21 cellular contexts compared by ENCODE assay signal in genomic region chr9:114130624-114131277, GRCh38. TPM values are rescaled to one million over a fixed set of nuclear protein-coding genes. Genes with fewer than 3 reads are reported as not detected.
DNase-seq lines count a peak whose midpoint lies in the region; ATAC-seq and TF ChIP-seq lines count a peak whose summit lies in the region.
"Had no signal": no experiment of that assay in that cellular context is flagged by ENCODE, and none has a peak within 500 bp of the region (broad histone marks: within the 10 kb centered on the region; RNA-seq: fewer than 3 reads in every experiment).

No MANE protein-coding gene starts in this region.

- peaks cover 2% of the 10 kb centered on the region for H3K4me1 Mint-ChIP-seq in CD14-positive monocyte
- H3K4me1 Mint-ChIP-seq: CD4-positive, alpha-beta memory T cell had no signal

- H3K27me3 ChIP-seq in liver (ENCODE audit: control insufficient read depth in 4 of 4, insufficient read depth in 4 of 4, low read length in 3 of 4) = no peaks in the 10 kb centered on the region

- WGBS in liver = 42% methylated on average over 4 of the region's 4 CpGs

- H3K36me3 ChIP-seq in liver (ENCODE audit: control insufficient read depth in 4 of 4, insufficient read depth in 3 of 4, low read depth in 1 of 4, low read length in 3 of 4) = no peaks in the 10 kb centered on the region

- peak; percentile 42 for ATAC-seq in Right ventricle myocardium inferior
- peak; percentile 69 for ATAC-seq in left ventricle myocardium superior
- no peak for ATAC-seq in SK-N-SH treated with all-trans-retinoic acid at 6 μM for 48 hours
- ATAC-seq: A549, HCT116 had no signal

- H3K36me3 Mint-ChIP-seq in CD14-positive monocyte = no peaks in the 10 kb centered on the region
- H3K36me3 Mint-ChIP-seq: CD4-positive, alpha-beta memory T cell had no signal

- H3K27ac Mint-ChIP-seq in CD14-positive monocyte = no peak overlapping the region
- H3K27ac Mint-ChIP-seq: CD4-positive, alpha-beta memory T cell; GM23338; HFFc6 had no signal

- H3K4me1 ChIP-seq in liver (ENCODE audit: control insufficient read depth in 4 of 4, insufficient read depth in 4 of 4, low read length in 3 of 4) = peaks cover 11 to 23% (median 17%) of the 10 kb centered on the region in 4 donors
- H3K4me1 ChIP-seq: A549 had no signal

- no peak overlapping the region for H3K4me3 Mint-ChIP-seq in CD14-positive monocyte
- H3K4me3 Mint-ChIP-seq: CD4-positive, alpha-beta memory T cell; GM23338; HFFc6 had no signal

- H3K9me3 ChIP-seq in liver (ENCODE audit: control insufficient read depth in 4 of 4, low read length in 3 of 4) = no peaks in the 10 kb centered on the region

- TF ChIP-seq CTCF in liver (IDR thresholded peaks at IDR 0.05; ENCODE audit: low read depth, low read length, missing input control) (no peak), CD14-positive monocyte (IDR thresholded peaks at IDR 0.05) (no peak)

- no peak overlapping the region for H3K4me3 ChIP-seq in liver (ENCODE audit: low read depth in 1 of 3, low read length in 3 of 3)
- H3K4me3 ChIP-seq: A549, GM23338 had no signal

- DNase-seq in Right ventricle myocardium inferior (ENCODE audit: missing footprints) (no peak), cardiac septum (ENCODE audit: low spot score) (no peak), left ventricle myocardium superior (no peak), pons (ENCODE audit: low spot score) (peak; percentile 25), CD14-positive monocyte (ENCODE audit: low spot score) (no peak)
- DNase-seq: AML-193; CD4-positive, alpha-beta memory T cell; DMS153; DMS79; GDM1; HFFc6 had no signal

- no peak overlapping the region for H3K9ac ChIP-seq in liver (ENCODE audit: low read depth in 1 of 2, low read length in 2 of 2)

- H3K27me3 Mint-ChIP-seq in CD14-positive monocyte (ENCODE audit: low read depth in 3 of 3) = peaks cover 7 to 18% (median 15%) of the 10 kb centered on the region in 3 donors

- intact Hi-C loops in Right ventricle myocardium inferior (cut with DNase I) (no loop called here), cardiac septum (cut with DNase I) (no loop called here), left ventricle myocardium superior (cut with micrococcal nuclease) (no loop called here), CD14-positive monocyte (cut with micrococcal nuclease) (no loop called here)

- TF ChIP-seq RAD21 in liver (IDR thresholded peaks at IDR 0.05) = peak in 1 of 2 donors; percentile 8

- H3K9me3 Mint-ChIP-seq in CD14-positive monocyte = peaks cover 7 to 16% (median 15%) of the 10 kb centered on the region in 7 donors
- H3K9me3 Mint-ChIP-seq: GM23338 had no signal

- peak overlapping the region; percentile 15 to 76 for H3K27ac ChIP-seq in liver (ENCODE audit: low read depth in 1 of 2, low read length in 2 of 2)
- H3K27ac ChIP-seq: 22Rv1, A549, C4-2B, HL-60 had no signal

TF ChIP-seq in liver, 16 proteins besides CTCF, POLR2A, EP300 and RAD21 (continues in another document):
- TF ChIP-seq HNF4A (conservative IDR thresholded peaks at IDR 0.05) (peak; percentile 74 to 86), NR2F2 (IDR thresholded peaks at IDR 0.05) (peak; percentile 46), GABPA (IDR thresholded peaks at IDR 0.05 in 1 of 2, conservative IDR thresholded peaks at IDR 0.05 in 1 of 2) (no peak), RXRA (IDR thresholded peaks at IDR 0.05) (peak; percentile 63 to 86)
- TF ChIP-seq, protein P1, sequence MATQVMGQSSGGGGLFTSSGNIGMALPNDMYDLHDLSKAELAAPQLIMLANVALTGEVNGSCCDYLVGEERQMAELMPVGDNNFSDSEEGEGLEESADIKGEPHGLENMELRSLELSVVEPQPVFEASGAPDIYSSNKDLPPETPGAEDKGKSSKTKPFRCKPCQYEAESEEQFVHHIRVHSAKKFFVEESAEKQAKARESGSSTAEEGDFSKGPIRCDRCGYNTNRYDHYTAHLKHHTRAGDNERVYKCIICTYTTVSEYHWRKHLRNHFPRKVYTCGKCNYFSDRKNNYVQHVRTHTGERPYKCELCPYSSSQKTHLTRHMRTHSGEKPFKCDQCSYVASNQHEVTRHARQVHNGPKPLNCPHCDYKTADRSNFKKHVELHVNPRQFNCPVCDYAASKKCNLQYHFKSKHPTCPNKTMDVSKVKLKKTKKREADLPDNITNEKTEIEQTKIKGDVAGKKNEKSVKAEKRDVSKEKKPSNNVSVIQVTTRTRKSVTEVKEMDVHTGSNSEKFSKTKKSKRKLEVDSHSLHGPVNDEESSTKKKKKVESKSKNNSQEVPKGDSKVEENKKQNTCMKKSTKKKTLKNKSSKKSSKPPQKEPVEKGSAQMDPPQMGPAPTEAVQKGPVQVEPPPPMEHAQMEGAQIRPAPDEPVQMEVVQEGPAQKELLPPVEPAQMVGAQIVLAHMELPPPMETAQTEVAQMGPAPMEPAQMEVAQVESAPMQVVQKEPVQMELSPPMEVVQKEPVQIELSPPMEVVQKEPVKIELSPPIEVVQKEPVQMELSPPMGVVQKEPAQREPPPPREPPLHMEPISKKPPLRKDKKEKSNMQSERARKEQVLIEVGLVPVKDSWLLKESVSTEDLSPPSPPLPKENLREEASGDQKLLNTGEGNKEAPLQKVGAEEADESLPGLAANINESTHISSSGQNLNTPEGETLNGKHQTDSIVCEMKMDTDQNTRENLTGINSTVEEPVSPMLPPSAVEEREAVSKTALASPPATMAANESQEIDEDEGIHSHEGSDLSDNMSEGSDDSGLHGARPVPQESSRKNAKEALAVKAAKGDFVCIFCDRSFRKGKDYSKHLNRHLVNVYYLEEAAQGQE (IDR thresholded peaks at IDR 0.05) = peak; percentile 19
- TF ChIP-seq, protein P2, sequence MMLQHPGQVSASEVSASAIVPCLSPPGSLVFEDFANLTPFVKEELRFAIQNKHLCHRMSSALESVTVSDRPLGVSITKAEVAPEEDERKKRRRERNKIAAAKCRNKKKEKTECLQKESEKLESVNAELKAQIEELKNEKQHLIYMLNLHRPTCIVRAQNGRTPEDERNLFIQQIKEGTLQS (IDR thresholded peaks at IDR 0.05) = peak; percentile 18

TF ChIP-seq in SK-N-SH treated with all-trans-retinoic acid at 6 μM for 48 hours, 23 proteins besides CTCF, POLR2A, EP300 and RAD21 (continues in another document):
- no peak for TF ChIP-seq PPARA (CRISPR knock-in tag; IDR thresholded peaks at IDR 0.05; ENCODE audit: borderline replicate concordance)
- TF ChIP-seq CSRNP3 (CRISPR knock-in tag; IDR thresholded peaks at IDR 0.05) = no peak
- TF ChIP-seq, protein P3, sequence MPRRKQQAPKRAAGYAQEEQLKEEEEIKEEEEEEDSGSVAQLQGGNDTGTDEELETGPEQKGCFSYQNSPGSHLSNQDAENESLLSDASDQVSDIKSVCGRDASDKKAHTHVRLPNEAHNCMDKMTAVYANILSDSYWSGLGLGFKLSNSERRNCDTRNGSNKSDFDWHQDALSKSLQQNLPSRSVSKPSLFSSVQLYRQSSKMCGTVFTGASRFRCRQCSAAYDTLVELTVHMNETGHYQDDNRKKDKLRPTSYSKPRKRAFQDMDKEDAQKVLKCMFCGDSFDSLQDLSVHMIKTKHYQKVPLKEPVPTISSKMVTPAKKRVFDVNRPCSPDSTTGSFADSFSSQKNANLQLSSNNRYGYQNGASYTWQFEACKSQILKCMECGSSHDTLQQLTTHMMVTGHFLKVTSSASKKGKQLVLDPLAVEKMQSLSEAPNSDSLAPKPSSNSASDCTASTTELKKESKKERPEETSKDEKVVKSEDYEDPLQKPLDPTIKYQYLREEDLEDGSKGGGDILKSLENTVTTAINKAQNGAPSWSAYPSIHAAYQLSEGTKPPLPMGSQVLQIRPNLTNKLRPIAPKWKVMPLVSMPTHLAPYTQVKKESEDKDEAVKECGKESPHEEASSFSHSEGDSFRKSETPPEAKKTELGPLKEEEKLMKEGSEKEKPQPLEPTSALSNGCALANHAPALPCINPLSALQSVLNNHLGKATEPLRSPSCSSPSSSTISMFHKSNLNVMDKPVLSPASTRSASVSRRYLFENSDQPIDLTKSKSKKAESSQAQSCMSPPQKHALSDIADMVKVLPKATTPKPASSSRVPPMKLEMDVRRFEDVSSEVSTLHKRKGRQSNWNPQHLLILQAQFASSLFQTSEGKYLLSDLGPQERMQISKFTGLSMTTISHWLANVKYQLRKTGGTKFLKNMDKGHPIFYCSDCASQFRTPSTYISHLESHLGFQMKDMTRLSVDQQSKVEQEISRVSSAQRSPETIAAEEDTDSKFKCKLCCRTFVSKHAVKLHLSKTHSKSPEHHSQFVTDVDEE (CRISPR knock-in tag; IDR thresholded peaks at IDR 0.05) = no peak
- TF ChIP-seq ZNF8 (CRISPR knock-in tag; IDR thresholded peaks at IDR 0.05) = no peak
- TF ChIP-seq BACH2 (CRISPR knock-in tag; IDR thresholded peaks at IDR 0.05; ENCODE audit: borderline replicate concordance) = no peak
- TF ChIP-seq ESRRG (CRISPR knock-in tag; IDR thresholded peaks at IDR 0.05) = no peak
- no peak for TF ChIP-seq TCF4 (CRISPR knock-in tag; IDR thresholded peaks at IDR 0.05; ENCODE audit: borderline replicate concordance)
- no peak for TF ChIP-seq CSDC2 (CRISPR knock-in tag; IDR thresholded peaks at IDR 0.05)
- no peak for TF ChIP-seq OSR1 (CRISPR knock-in tag; IDR thresholded peaks at IDR 0.05)
- TF ChIP-seq ARNTL (CRISPR knock-in tag; IDR thresholded peaks at IDR 0.05; ENCODE audit: borderline replicate concordance, low read depth) = no peak
- no peak for TF ChIP-seq ZC3H10 (CRISPR knock-in tag; IDR thresholded peaks at IDR 0.05)

RNA-seq across cellular contexts. Expression of gene COL27A1, which starts 24.6 kb away (rescaled TPM):
- total RNA-seq in Right ventricle myocardium inferior (9.8 TPM), cardiac septum (12.8 TPM), left ventricle myocardium superior (11.0 TPM), liver (10 to 100 TPM; 13.3 to 20.4 TPM)
- polyA plus RNA-seq in liver (10 to 100 TPM in 1 of 2 donors, 1 to 10 TPM in 1; 7.0 to 10.7 TPM), CD14-positive monocyte (not detected)
- polyA plus RNA-seq: CD4-positive, alpha-beta memory T cell had no signal

RNA-seq across cellular contexts. Expression of gene KIF12, which starts 31.7 kb away (rescaled TPM):
- total RNA-seq in Right ventricle myocardium inferior = not detected
- total RNA-seq in cardiac septum = not detected
- not detected for total RNA-seq in left ventricle myocardium superior
- total RNA-seq in liver = 10 to 100 TPM in 1 of 2 donors, 1 to 10 TPM in 1; 3.8 to 11.5 TPM
- polyA plus RNA-seq in liver = 10 to 100 TPM in 1 of 2 donors, 1 to 10 TPM in 1; 2.9 to 11.8 TPM
- not detected for polyA plus RNA-seq in CD14-positive monocyte
- total RNA-seq: CD4-positive, alpha-beta memory T cell; Daoy; HFFc6; HT1080 had no signal
- polyA plus RNA-seq: CD4-positive, alpha-beta memory T cell had no signal

RNA-seq across cellular contexts. Expression of gene AMBP, which starts 52.7 kb away (rescaled TPM):
- total RNA-seq in Right ventricle myocardium inferior (not detected), cardiac septum (not detected), left ventricle myocardium superior (not detected), liver (1,000 to 10,000 TPM; 3,440 to 3,808 TPM)
- polyA plus RNA-seq in liver (1,000 to 10,000 TPM; 5,918 to 6,678 TPM), CD14-positive monocyte (not detected)
- total RNA-seq: CD4-positive, alpha-beta memory T cell; HFFc6 had no signal
- polyA plus RNA-seq: CD4-positive, alpha-beta memory T cell had no signal

Comparison
In these comparisons a context has a peak if more than half of its experiments do, and no peak if none do; other contexts are left out.
1. RNA of gene AMBP, which starts 52.7 kb away (total RNA-seq): 3,440 to 3,808 TPM in liver; not detected in Right ventricle myocardium inferior (single experiment), not detected in cardiac septum (single experiment) and not detected in left ventricle myocardium superior (single experiment); every median in the first group is over 1,000 times any median in the second.